In the genomic region with DNA sequence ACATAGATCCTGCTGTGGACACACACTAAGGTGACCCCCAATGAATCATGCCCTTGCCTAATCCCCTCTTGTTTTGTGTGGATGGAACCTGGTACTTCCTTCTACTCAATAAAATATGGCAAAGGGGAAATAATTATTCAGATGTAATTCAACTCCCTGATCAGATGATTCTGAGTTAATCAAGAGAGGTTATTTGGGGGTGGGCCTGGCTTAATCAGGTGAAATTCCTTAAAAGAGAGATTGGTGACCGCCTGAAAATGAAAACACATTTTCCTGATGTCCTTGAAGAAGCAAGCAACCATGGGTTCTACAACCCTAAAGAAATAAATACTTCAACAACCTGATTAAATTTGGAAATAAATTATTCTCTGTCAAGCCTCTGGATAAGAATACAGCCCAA, we compare ENCODE assay signal across 9 cellular contexts. TPM values are rescaled to one million over a fixed set of nuclear protein-coding genes. Genes with fewer than 3 reads are reported as not detected.
"Had no signal": no experiment of that assay in that cellular context is flagged by ENCODE, and none has a peak within 500 bp of the region (broad histone marks: within the 10 kb centered on the region; RNA-seq: fewer than 3 reads in every experiment).

No MANE protein-coding gene starts in this region.

- FAIRE-seq: G401.6, GM12878, GM12891, GM12892, GM18507, GM19239 had no signal

- ATAC-seq: GM12878 had no signal

- DNase-seq: GDM1, GF-D8 had no signal

- H3K4me3 ChIP-seq: GM12878 had no signal

RNA-seq across cellular contexts. Expression of a gene that starts 8.3 kb away (rescaled TPM):
- total RNA-seq: G401, GM12878 had no signal
